8 cellular contexts compared by ENCODE assay signal in the genomic region with DNA sequence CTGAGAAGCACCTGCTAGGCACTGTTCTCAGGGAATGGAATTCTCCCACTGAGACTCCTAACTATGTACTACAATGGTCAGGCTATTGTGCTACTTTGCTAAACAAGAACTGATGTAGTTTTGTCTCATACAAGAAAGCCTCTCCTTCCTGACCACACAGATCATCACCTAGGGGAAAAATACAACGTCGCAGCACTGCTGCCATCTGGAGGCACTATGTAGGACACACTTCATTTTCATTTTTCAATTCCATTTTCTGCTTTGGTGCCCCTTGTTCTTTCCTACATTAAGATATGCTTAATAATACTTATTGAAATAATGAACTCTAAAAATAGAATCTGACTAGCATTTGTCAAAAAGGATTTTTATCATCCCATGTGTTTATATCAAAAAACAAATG. TPM values are rescaled to one million over a fixed set of nuclear protein-coding genes. Genes with fewer than 3 reads are reported as not detected.
DNase-seq lines count a peak whose midpoint lies in the region; ATAC-seq and TF ChIP-seq lines count a peak whose summit lies in the region.

No MANE protein-coding gene starts in this region.

- ATAC-seq in GM19468 (IDR thresholded peaks at IDR 0.05; ENCODE audit: extremely low read depth, unreplicated experiment) (peak; percentile 66), HG03354 (IDR thresholded peaks at IDR 0.05; ENCODE audit: poor library complexity, severe bottlenecking, unreplicated experiment) (peak; percentile 81), RWPE2 (ENCODE audit: low read depth) (0 out of 3 replicates have a peak, but pooled peaks have one; percentile 27)

- H3K79me2 ChIP-seq in trophoblast cell (ENCODE audit: control insufficient read depth, insufficient read depth, low read length, poor library complexity): no peaks in the 10 kb centered on the region

- H3K14ac ChIP-seq in trophoblast cell (ENCODE audit: low read length): no peak overlapping the region

- DNase-seq in NCI-H82 (lab: John Stamatoyannopoulos, UW): peak; percentile 62
- DNase-seq in NCI-H82 treated with DMSO at 0.1 percent for 48 hours (lab: John Stamatoyannopoulos, UW; ENCODE audit: unreplicated experiment): no peak
- DNase-seq in RWPE2 (ENCODE audit: low spot score): no peak
- DNase-seq in erythroblast (lab: John Stamatoyannopoulos, UW): peak; percentile 23 to 45
- DNase-seq in trophoblast cell: peak; percentile 35 to 63
- DNase-seq in stimulated activated CD4-positive, alpha-beta T cell treated with anti-CD3 and anti-CD28 coated beads, Interleukin-12 subunit alpha, Interleukin-12 subunit beta, amount 100 ng/mL, for 4 hours: no peak

- WGBS in trophoblast cell (ENCODE audit: extremely low coverage, insufficient coverage, insufficient read length): no CpG with 5 or more reads among the region's 2 CpGs

- H3K27me3 ChIP-seq in RWPE2 (ENCODE audit: insufficient read depth, poor library complexity, severe bottlenecking) (no peaks in the 10 kb centered on the region), trophoblast cell (ENCODE audit: insufficient read depth, low read length) (no peaks in the 10 kb centered on the region)

- no peak overlapping the region for H3K18ac ChIP-seq in trophoblast cell (ENCODE audit: low read length)

- no peak overlapping the region for H2BK120ac ChIP-seq in trophoblast cell (ENCODE audit: insufficient read depth, low read length, poor library complexity)

- no peak overlapping the region for H2AFZ ChIP-seq in trophoblast cell (ENCODE audit: insufficient read depth, low read length, poor library complexity)

- no peak overlapping the region for H4K12ac ChIP-seq in trophoblast cell (ENCODE audit: low read depth, low read length)

- H3K23ac ChIP-seq in trophoblast cell (ENCODE audit: low read length): no peak overlapping the region

- H2AK5ac ChIP-seq in trophoblast cell (ENCODE audit: low read length): no peak overlapping the region

- no peaks in the 10 kb centered on the region for H3K9me3 ChIP-seq in RWPE2 (ENCODE audit: severe bottlenecking)
- no peaks in the 10 kb centered on the region for H3K9me3 ChIP-seq in trophoblast cell (ENCODE audit: insufficient read depth, low read depth, low read length)

- H3K4me1 ChIP-seq in RWPE2 (ENCODE audit: insufficient read depth, poor library complexity, severe bottlenecking) (no peaks in the 10 kb centered on the region), trophoblast cell (ENCODE audit: control insufficient read depth in 1 of 2, insufficient read depth in 2 of 2, low read length in 2 of 2) (no peaks in the 10 kb centered on the region)

- H3K4me3 ChIP-seq in RWPE2 (ENCODE audit: severe bottlenecking): no peak overlapping the region
- H3K4me3 ChIP-seq in trophoblast cell (ENCODE audit: low read depth, low read length): no peak overlapping the region

- H3K27ac ChIP-seq in RWPE2 (ENCODE audit: poor library complexity, severe bottlenecking) (no peak overlapping the region), trophoblast cell (ENCODE audit: low read depth, low read length) (no peak overlapping the region)

- no peak overlapping the region for H3K4me2 ChIP-seq in trophoblast cell (ENCODE audit: low read length)

- no peak overlapping the region for H2BK5ac ChIP-seq in trophoblast cell (ENCODE audit: low read depth, low read length, poor library complexity)

- H3K79me1 ChIP-seq in trophoblast cell (ENCODE audit: low read length): no peaks in the 10 kb centered on the region

- peaks cover 78% of the 10 kb centered on the region for H3K36me3 ChIP-seq in RWPE2 (ENCODE audit: low read depth)
- peaks cover 22 to 38% of the 10 kb centered on the region in 2 experiments for H3K36me3 ChIP-seq in trophoblast cell (ENCODE audit: control insufficient read depth in 1 of 2, insufficient read depth in 2 of 2, low read length in 2 of 2)

- TF ChIP-seq CTCF in RWPE2 (IDR thresholded peaks at IDR 0.05; ENCODE audit: poor library complexity, severe bottlenecking): peak; percentile 71

- H3K9ac ChIP-seq in trophoblast cell (ENCODE audit: low read length): no peak overlapping the region

- no peak overlapping the region for H4K91ac ChIP-seq in trophoblast cell (ENCODE audit: low read depth, low read length)

- H2BK12ac ChIP-seq in trophoblast cell (ENCODE audit: low read length): no peak overlapping the region

- H3K4ac ChIP-seq in trophoblast cell (ENCODE audit: low read depth, low read length): no peak overlapping the region

- H4K8ac ChIP-seq in trophoblast cell (ENCODE audit: low read depth, low read length): no peak overlapping the region

- TF ChIP-seq POLR2A in erythroblast (IDR thresholded peaks at IDR 0.05; ENCODE audit: low read length): no peak

RNA-seq across cellular contexts. Expression of a gene that starts 21.1 kb away (rescaled TPM):
- 96.3 and 106 TPM in 2 replicates for polyA plus RNA-seq in trophoblast cell (2013)

RNA-seq across cellular contexts. Expression of a gene that starts 21.5 kb away (rescaled TPM):
- 8.6 and 10.2 TPM in 2 replicates for polyA plus RNA-seq in trophoblast cell (2013)

RNA-seq across cellular contexts. Expression of a gene that starts 26.2 kb away (rescaled TPM):
- 0.18 TPM in 2 replicates for polyA plus RNA-seq in trophoblast cell (2013)

Comparison
In these comparisons a context has a peak if more than half of its experiments do, and no peak if none do; other contexts are left out.
1. DNase-seq: peak in NCI-H82 (single experiment), erythroblast (2 of 2) and trophoblast cell (2 of 2); none in NCI-H82 treated with DMSO at 0.1 percent for 48 hours (single experiment), RWPE2 (single experiment) and stimulated activated CD4-positive, alpha-beta T cell treated with anti-CD3 and anti-CD28 coated beads, Interleukin-12 subunit alpha, Interleukin-12 subunit beta, amount 100 ng/mL, for 4 hours (single experiment).
2. ATAC-seq: peak in every context shown above with its lines; median percentile 81 in HG03354; 66 in GM19468; 27 in RWPE2.